In genomic region chr4:67401902-67402301, GRCh38 we compare ENCODE assay signal across 8 cellular contexts.
"Had no signal": no experiment of that assay in that cellular context is flagged by ENCODE, and none has a peak within 500 bp of the region (broad histone marks: within the 10 kb centered on the region; RNA-seq: fewer than 3 reads in every experiment).

No MANE protein-coding gene starts in this region.

- H3K27ac ChIP-seq: GM23248, HL-60 had no signal

- ATAC-seq: HCT116 had no signal

- DNase-seq: GM23248, GOT3, H7, HFFc6, IMR-90, KBM-7 had no signal
